Comparison of ENCODE assay signal across 8 cellular contexts in genomic region chr12:110531741-110532333, GRCh38. TPM values are rescaled to one million over a fixed set of nuclear protein-coding genes. Genes with fewer than 3 reads are reported as not detected.
A peak's percentile ranks its signal among the peaks of the same experiment; 100 is the strongest.
DNase-seq lines count a peak whose midpoint lies in the region; ATAC-seq and TF ChIP-seq lines count a peak whose summit lies in the region.

No MANE protein-coding gene starts in this region.

- H3K4me1 Mint-ChIP-seq in activated naive CD4-positive, alpha-beta T cell treated with anti-CD3 and anti-CD28 coated beads, Interleukin-2, amount 50 U/mL, for 24 hours = peaks cover 32% of the 10 kb centered on the region
- peaks cover 50% of the 10 kb centered on the region for H3K4me1 Mint-ChIP-seq in activated naive CD8-positive, alpha-beta T cell treated with anti-CD3 and anti-CD28 coated beads, Interleukin-2, amount 50 U/mL, for 24 hours
- no peaks in the 10 kb centered on the region for H3K4me1 Mint-ChIP-seq in osteocyte (ENCODE audit: unreplicated experiment)

- TF ChIP-seq POLR2A in tibial nerve (IDR thresholded peaks at IDR 0.05) = no peak

- no peaks in the 10 kb centered on the region for H3K9me3 ChIP-seq in tibial nerve

- H3K4me1 ChIP-seq in tibial nerve = peaks cover 0 to 16% (median 0%) of the 10 kb centered on the region in 4 donors

- WGBS in tibial nerve, 2 donors = 69 to 78% methylated on average over 2 of the region's 2 CpGs

- H3K27ac Mint-ChIP-seq in activated naive CD4-positive, alpha-beta T cell treated with anti-CD3 and anti-CD28 coated beads, Interleukin-2, amount 50 U/mL, for 24 hours = peak overlapping the region; percentile 93
- peak overlapping the region; percentile 33 for H3K27ac Mint-ChIP-seq in activated naive CD8-positive, alpha-beta T cell treated with anti-CD3 and anti-CD28 coated beads, Interleukin-2, amount 50 U/mL, for 24 hours
- H3K27ac Mint-ChIP-seq in osteocyte (ENCODE audit: unreplicated experiment) = no peak overlapping the region

- TF ChIP-seq CTCF in tibial nerve (IDR thresholded peaks at IDR 0.05) (no peak), osteocyte (IDR thresholded peaks at IDR 0.05) (no peak)

- ATAC-seq in HG03025 (IDR thresholded peaks at IDR 0.05; ENCODE audit: low FRiP score, unreplicated experiment) = peak; percentile 72
- peak; percentile 74 for ATAC-seq in activated naive CD8-positive, alpha-beta T cell treated with anti-CD3 and anti-CD28 coated beads, Interleukin-2, amount 50 U/mL, for 24 hours

- peak overlapping the region; percentile 72 for H3K4me3 Mint-ChIP-seq in activated naive CD4-positive, alpha-beta T cell treated with anti-CD3 and anti-CD28 coated beads, Interleukin-2, amount 50 U/mL, for 24 hours
- peak overlapping the region; percentile 1 for H3K4me3 Mint-ChIP-seq in activated naive CD8-positive, alpha-beta T cell treated with anti-CD3 and anti-CD28 coated beads, Interleukin-2, amount 50 U/mL, for 24 hours
- no peak overlapping the region for H3K4me3 Mint-ChIP-seq in osteocyte (ENCODE audit: unreplicated experiment)

- peaks cover 21% of the 10 kb centered on the region for H3K36me3 Mint-ChIP-seq in activated naive CD4-positive, alpha-beta T cell treated with anti-CD3 and anti-CD28 coated beads, Interleukin-2, amount 50 U/mL, for 24 hours
- peaks cover 50% of the 10 kb centered on the region for H3K36me3 Mint-ChIP-seq in activated naive CD8-positive, alpha-beta T cell treated with anti-CD3 and anti-CD28 coated beads, Interleukin-2, amount 50 U/mL, for 24 hours (ENCODE audit: low read depth)
- H3K36me3 Mint-ChIP-seq in osteocyte (ENCODE audit: unreplicated experiment) = peaks cover 12% of the 10 kb centered on the region

- H3K27me3 ChIP-seq in tibial nerve = no peaks in the 10 kb centered on the region

- no peak overlapping the region for H3K27ac ChIP-seq in tibial nerve

- no peak overlapping the region for H3K4me3 ChIP-seq in tibial nerve

- TF ChIP-seq EP300 in tibial nerve (IDR thresholded peaks at IDR 0.05) = no peak

- no peaks in the 10 kb centered on the region for H3K9me3 Mint-ChIP-seq in activated naive CD4-positive, alpha-beta T cell treated with anti-CD3 and anti-CD28 coated beads, Interleukin-2, amount 50 U/mL, for 24 hours
- H3K9me3 Mint-ChIP-seq in activated naive CD8-positive, alpha-beta T cell treated with anti-CD3 and anti-CD28 coated beads, Interleukin-2, amount 50 U/mL, for 24 hours = no peaks in the 10 kb centered on the region
- no peaks in the 10 kb centered on the region for H3K9me3 Mint-ChIP-seq in osteocyte (ENCODE audit: unreplicated experiment)

- H3K36me3 ChIP-seq in tibial nerve = peaks cover 0 to 32% (median 0%) of the 10 kb centered on the region in 3 donors

- H3K27me3 Mint-ChIP-seq in activated naive CD4-positive, alpha-beta T cell treated with anti-CD3 and anti-CD28 coated beads, Interleukin-2, amount 50 U/mL, for 24 hours = no peaks in the 10 kb centered on the region
- no peaks in the 10 kb centered on the region for H3K27me3 Mint-ChIP-seq in activated naive CD8-positive, alpha-beta T cell treated with anti-CD3 and anti-CD28 coated beads, Interleukin-2, amount 50 U/mL, for 24 hours
- no peaks in the 10 kb centered on the region for H3K27me3 Mint-ChIP-seq in osteocyte (ENCODE audit: unreplicated experiment)

- DNase-seq in activated naive CD4-positive, alpha-beta T cell (lab: John Stamatoyannopoulos, UW) = no peak
- DNase-seq in activated naive CD8-positive, alpha-beta T cell treated with anti-CD3 and anti-CD28 coated beads, Interleukin-2, amount 50 U/mL, for 24 hours = no peak
- DNase-seq in putamen (ENCODE audit: low spot score) = peak; percentile 59
- DNase-seq in tibial nerve (ENCODE audit: low spot score in 2 of 2) = no peak
- DNase-seq in NCI-H1092 (lab: John Stamatoyannopoulos, UW) = no peak
- DNase-seq in osteocyte (ENCODE audit: extremely low spot score, unreplicated experiment) = no peak

RNA-seq across cellular contexts. Expression of gene RAD9B, which starts 29.7 kb away (rescaled TPM):
- total RNA-seq in tibial nerve (1 to 10 TPM in 1 of 4 donors, under 1 TPM in 3; 0.30 to 2.4 (median 0.71) TPM), osteocyte (0.44 and 0.64 TPM in 2 replicates)

RNA-seq across cellular contexts. Expression of gene VPS29, which starts 29.9 kb away (rescaled TPM):
- total RNA-seq in tibial nerve (100 to 1,000 TPM in 1 of 4 donors, 10 to 100 TPM in 3; 66.6 to 142 (median 82.9) TPM), osteocyte (73.5 and 75.8 TPM in 2 replicates)

RNA-seq across cellular contexts. Expression of gene PPTC7, which starts 51.3 kb away (rescaled TPM):
- 10 to 100 TPM; 21.6 to 23.6 (median 23.1) TPM for total RNA-seq in tibial nerve
- 13.3 and 14.4 TPM in 2 replicates for total RNA-seq in osteocyte
